ENCODE assay signal across 26 cellular contexts in genomic region chr3:138202945-138203701, GRCh38. TPM values are rescaled to one million over a fixed set of nuclear protein-coding genes. Genes with fewer than 3 reads are reported as not detected.
DNase-seq lines count a peak whose midpoint lies in the region; ATAC-seq and TF ChIP-seq lines count a peak whose summit lies in the region.
"Had no signal": no experiment of that assay in that cellular context is flagged by ENCODE, and none has a peak within 500 bp of the region (broad histone marks: within the 10 kb centered on the region; RNA-seq: fewer than 3 reads in every experiment).

No MANE protein-coding gene starts in this region.

- no peak overlapping the region for H3K18ac ChIP-seq in H9 (ENCODE audit: insufficient read length, low read depth, low read length)

- H4K91ac ChIP-seq in H9 (ENCODE audit: insufficient read length, low read depth, low read length) = no peak overlapping the region

- no peak overlapping the region for H2BK15ac ChIP-seq in H9 (ENCODE audit: low read depth, low read length)

- no peaks in the 10 kb centered on the region for H3K27me3 ChIP-seq in H9 (ENCODE audit: insufficient read depth, low read length)
- H3K27me3 ChIP-seq: ascending aorta, esophagus squamous epithelium, stomach, thyroid gland had no signal

- H3K4me1 ChIP-seq in H9 (ENCODE audit: insufficient read depth, low read length) = no peaks in the 10 kb centered on the region
- H3K4me1 ChIP-seq: HAP-1 had no signal

- no peak overlapping the region for H3K27ac ChIP-seq in H9 (ENCODE audit: insufficient read length, low read depth, low read length)
- H3K27ac ChIP-seq: ascending aorta, esophagus squamous epithelium, stomach, thyroid gland had no signal

- H3K4me1 Mint-ChIP-seq in activated CD4-positive, alpha-beta T cell treated with anti-CD3 and anti-CD28 coated beads for 36 hours = peaks cover 46% of the 10 kb centered on the region
- H3K4me1 Mint-ChIP-seq in H9 = peaks cover 19 to 21% of the 10 kb centered on the region in 2 experiments
- H3K4me1 Mint-ChIP-seq in activated naive CD8-positive, alpha-beta T cell treated with anti-CD3 and anti-CD28 coated beads for 36 hours = peaks cover 36% of the 10 kb centered on the region
- H3K4me1 Mint-ChIP-seq in progenitor cell of endocrine pancreas (ENCODE audit: low read depth) = peaks cover 4% of the 10 kb centered on the region
- H3K4me1 Mint-ChIP-seq in osteocyte (ENCODE audit: unreplicated experiment) = peaks cover 4% of the 10 kb centered on the region

- H3K9me3 Mint-ChIP-seq in activated CD4-positive, alpha-beta T cell treated with anti-CD3 and anti-CD28 coated beads for 36 hours (ENCODE audit: low read depth) = no peaks in the 10 kb centered on the region
- H3K9me3 Mint-ChIP-seq in H9 = no peaks in the 10 kb centered on the region; a peak in 1 of 5 replicates
- peaks cover 4% of the 10 kb centered on the region for H3K9me3 Mint-ChIP-seq in activated naive CD8-positive, alpha-beta T cell treated with anti-CD3 and anti-CD28 coated beads for 36 hours
- peaks cover 2% of the 10 kb centered on the region for H3K9me3 Mint-ChIP-seq in progenitor cell of endocrine pancreas (ENCODE audit: low read depth)
- no peaks in the 10 kb centered on the region for H3K9me3 Mint-ChIP-seq in osteocyte (ENCODE audit: unreplicated experiment)
- H3K9me3 Mint-ChIP-seq: activated T-helper 1 cell treated with anti-CD3 and anti-CD28 coated beads, Interleukin-12 subunit alpha, Interleukin-12 subunit beta, Interleukin-2, Interleukin-4 antibody, amounts not matched to agents 30 ng/mL and 10 ng/mL and 1 ng/mL, durations not matched to agents 14 hours and 24 hours and 36 hours; CD4-positive, alpha-beta T cell; immature natural killer cell; T-helper 2 cell treated with Interferon-gamma antibody and Interleukin-4, amounts not matched to agents 5 μg/mL and 100 μg/mL, for 36 hours had no signal

- POLR2A ChIA-PET in activated CD4-positive, alpha-beta T cell treated with anti-CD3 and anti-CD28 coated beads for 36 hours (lab: Charles Lee) = no interaction called here

- no peaks in the 10 kb centered on the region for H3K9me3 ChIP-seq in H9 (ENCODE audit: control insufficient read depth, low read depth, low read length)
- H3K9me3 ChIP-seq: ascending aorta, esophagus squamous epithelium, HAP-1, stomach, thyroid gland had no signal

- peaks cover 21% of the 10 kb centered on the region for H3K36me3 Mint-ChIP-seq in activated CD4-positive, alpha-beta T cell treated with anti-CD3 and anti-CD28 coated beads for 36 hours (ENCODE audit: low read depth)
- H3K36me3 Mint-ChIP-seq in H9 (ENCODE audit: insufficient read depth in 1 of 3, low read depth in 3 of 3) (peaks cover 5 to 13% (median 6%) of the 10 kb centered on the region in 3 experiments), progenitor cell of endocrine pancreas (ENCODE audit: insufficient read depth) (peaks cover 5% of the 10 kb centered on the region), osteocyte (ENCODE audit: unreplicated experiment) (no peaks in the 10 kb centered on the region)
- peaks cover 34% of the 10 kb centered on the region for H3K36me3 Mint-ChIP-seq in activated naive CD8-positive, alpha-beta T cell treated with anti-CD3 and anti-CD28 coated beads for 36 hours
- H3K36me3 Mint-ChIP-seq: immature natural killer cell had no signal

- no peak overlapping the region for H3K56ac ChIP-seq in H9 (ENCODE audit: insufficient read length, low read depth, low read length)

- no peaks in the 10 kb centered on the region for H3K27me3 Mint-ChIP-seq in activated CD4-positive, alpha-beta T cell treated with anti-CD3 and anti-CD28 coated beads for 36 hours
- H3K27me3 Mint-ChIP-seq in H9 (ENCODE audit: low read depth) = no peaks in the 10 kb centered on the region
- no peaks in the 10 kb centered on the region for H3K27me3 Mint-ChIP-seq in activated naive CD8-positive, alpha-beta T cell treated with anti-CD3 and anti-CD28 coated beads for 36 hours
- H3K27me3 Mint-ChIP-seq in progenitor cell of endocrine pancreas = no peaks in the 10 kb centered on the region
- H3K27me3 Mint-ChIP-seq in osteocyte (ENCODE audit: unreplicated experiment) = no peaks in the 10 kb centered on the region
- H3K27me3 Mint-ChIP-seq: activated naive CD4-positive, alpha-beta T cell treated with anti-CD3 and anti-CD28 coated beads, Interleukin-2, amount 50 U/mL, for 24 hours; CD4-positive, alpha-beta T cell had no signal

- no peak overlapping the region for H4K5ac ChIP-seq in H9 (ENCODE audit: insufficient read length, low read depth, low read length)

- peak; percentile 6 for DNase-seq in activated CD4-positive, alpha-beta T cell treated with anti-CD3 and anti-CD28 coated beads for 36 hours
- no peak for DNase-seq in activated CD4-positive, alpha-beta T cell treated with anti-CD3 and anti-CD28 coated beads, Interleukin-2, amount 50 U/mL, for 48 hours
- DNase-seq in H9 (no peak), progenitor cell of endocrine pancreas (ENCODE audit: low spot score, unreplicated experiment) (no peak), osteocyte (ENCODE audit: extremely low spot score, unreplicated experiment) (no peak)
- DNase-seq in activated naive CD8-positive, alpha-beta T cell treated with anti-CD3 and anti-CD28 coated beads for 36 hours = peak; percentile 4
- DNase-seq: 8988T; activated CD4-positive, alpha-beta T cell treated with anti-CD3 and anti-CD28 coated beads for 48 hours; CD4-positive, alpha-beta T cell; esophagus squamous epithelium; foreskin melanocyte; immature natural killer cell; KBM-7; left colon; NCI-H1436; NCI-H2081 treated with DMSO at 0.1 percent for 48 hours; posterior cingulate gyrus; stomach had no signal

- no peak overlapping the region for H2AK5ac ChIP-seq in H9 (ENCODE audit: insufficient read length, low read length)

- no peak overlapping the region for H2BK12ac ChIP-seq in H9 (ENCODE audit: insufficient read length, low read depth, low read length)

- no peak overlapping the region for H2BK120ac ChIP-seq in H9 (ENCODE audit: low read depth, low read length, poor library complexity, severe bottlenecking)

- no peak overlapping the region for H2AFZ ChIP-seq in H9 (ENCODE audit: low read length)

- no CpG with 5 or more reads among the region's 3 CpGs for WGBS in H9 (ENCODE audit: extremely low coverage, insufficient read length, low lambda C conversion rate)

- ATAC-seq in activated CD4-positive, alpha-beta T cell treated with anti-CD3 and anti-CD28 coated beads for 36 hours = peak; percentile 60
- no peak for ATAC-seq in HG03457 (IDR thresholded peaks at IDR 0.05; ENCODE audit: unreplicated experiment)
- ATAC-seq in GM21526 (IDR thresholded peaks at IDR 0.05; ENCODE audit: low FRiP score, unreplicated experiment) = no peak
- ATAC-seq: left colon had no signal

- CTCF ChIA-PET in activated CD4-positive, alpha-beta T cell treated with anti-CD3 and anti-CD28 coated beads for 36 hours (lab: Charles Lee) = interaction anchor here (0.9 to 1.5 kb wide), 4 partner anchors 8 to 28 kb away, joined by 3 to 6 read pairs (median 4); no protein-coding TSS in a partner anchor

- H2BK20ac ChIP-seq in H9 (ENCODE audit: low read depth, low read length, poor library complexity, severe bottlenecking) = no peak overlapping the region

- no peak for TF ChIP-seq CTCF in H9 (conservative IDR thresholded peaks at IDR 0.05)
- TF ChIP-seq CTCF in progenitor cell of endocrine pancreas (IDR thresholded peaks at IDR 0.05; ENCODE audit: unreplicated experiment) = no peak
- no peak for TF ChIP-seq CTCF in osteocyte (IDR thresholded peaks at IDR 0.05)

- peaks cover 17% of the 10 kb centered on the region; the same call in 1 of the 2 replicates for H3K79me2 ChIP-seq in H9 (ENCODE audit: insufficient read depth, low read length)

- no peak overlapping the region for H3K23ac ChIP-seq in H9 (ENCODE audit: insufficient read length, low read depth, low read length)

- no peaks in the 10 kb centered on the region for H4K20me1 ChIP-seq in H9 (ENCODE audit: control insufficient read depth, insufficient read depth, insufficient read length)

- no peak overlapping the region for H3K14ac ChIP-seq in H9 (ENCODE audit: insufficient read depth, low read length)

- H3K79me1 ChIP-seq in H9 (ENCODE audit: insufficient read depth, low read depth, low read length, poor library complexity, severe bottlenecking) = peaks cover 3% of the 10 kb centered on the region

- no peak overlapping the region for H3K9ac ChIP-seq in H9 (ENCODE audit: extremely low read depth, insufficient read length, low read length)

- H3T11ph ChIP-seq in H9 (ENCODE audit: low read length) = no peak overlapping the region

- no peak overlapping the region for H2BK5ac ChIP-seq in H9 (ENCODE audit: insufficient read length, low read length)

- H3K27ac Mint-ChIP-seq in activated CD4-positive, alpha-beta T cell treated with anti-CD3 and anti-CD28 coated beads for 36 hours = no peak overlapping the region
- H3K27ac Mint-ChIP-seq in H9 (peak overlapping the region in 2 of 3 experiments; percentile 74 to 82; a peak in 4 of 7 replicates), progenitor cell of endocrine pancreas (peak overlapping the region; percentile 70), osteocyte (ENCODE audit: unreplicated experiment) (no peak overlapping the region)
- peak overlapping the region; percentile 65 for H3K27ac Mint-ChIP-seq in activated naive CD8-positive, alpha-beta T cell treated with anti-CD3 and anti-CD28 coated beads for 36 hours
- H3K27ac Mint-ChIP-seq: activated naive CD4-positive, alpha-beta T cell treated with anti-CD3 and anti-CD28 coated beads, Interleukin-2, amount 50 U/mL, for 24 hours; activated T-helper 1 cell treated with anti-CD3 and anti-CD28 coated beads, Interleukin-12 subunit alpha, Interleukin-12 subunit beta, Interleukin-2, Interleukin-4 antibody, amounts not matched to agents 30 ng/mL and 10 ng/mL and 1 ng/mL, durations not matched to agents 14 hours and 24 hours and 36 hours; CD4-positive, alpha-beta T cell; T-helper 2 cell treated with Interferon-gamma antibody and Interleukin-4, amounts not matched to agents 5 μg/mL and 100 μg/mL, for 36 hours had no signal

- no peak overlapping the region for H3K4me3 Mint-ChIP-seq in activated CD4-positive, alpha-beta T cell treated with anti-CD3 and anti-CD28 coated beads for 36 hours
- no peak overlapping the region for H3K4me3 Mint-ChIP-seq in H9
- no peak overlapping the region for H3K4me3 Mint-ChIP-seq in activated naive CD8-positive, alpha-beta T cell treated with anti-CD3 and anti-CD28 coated beads for 36 hours
- H3K4me3 Mint-ChIP-seq in progenitor cell of endocrine pancreas (ENCODE audit: low read depth) = no peak overlapping the region
- no peak overlapping the region for H3K4me3 Mint-ChIP-seq in osteocyte (ENCODE audit: unreplicated experiment)
- H3K4me3 Mint-ChIP-seq: activated naive CD4-positive, alpha-beta T cell treated with anti-CD3 and anti-CD28 coated beads, Interleukin-2, amount 50 U/mL, for 24 hours; activated T-helper 1 cell treated with anti-CD3 and anti-CD28 coated beads, Interleukin-12 subunit alpha, Interleukin-12 subunit beta, Interleukin-2, Interleukin-4 antibody, amounts not matched to agents 30 ng/mL and 10 ng/mL and 1 ng/mL, durations not matched to agents 14 hours and 24 hours and 36 hours; CD4-positive, alpha-beta T cell; immature natural killer cell; T-helper 2 cell treated with Interferon-gamma antibody and Interleukin-4, amounts not matched to agents 5 μg/mL and 100 μg/mL, for 36 hours had no signal

- no peak overlapping the region for H3K4me2 ChIP-seq in H9 (ENCODE audit: insufficient read depth, insufficient read length, low read length)

- H4K8ac ChIP-seq in H9 (replicated peaks; ENCODE audit: insufficient read length, low read depth, low read length) = no peak overlapping the region

- intact Hi-C loops in activated CD4-positive, alpha-beta T cell treated with anti-CD3 and anti-CD28 coated beads for 36 hours (cut with DNase I, micrococcal nuclease) = no loop called here

- no peaks in the 10 kb centered on the region for H3K23me2 ChIP-seq in H9 (ENCODE audit: insufficient read length, low read depth, low read length, poor library complexity, severe bottlenecking)

- H3K4ac ChIP-seq in H9 (ENCODE audit: low read depth, low read length) = no peak overlapping the region

RNA-seq across cellular contexts. Expression of gene ARMC8, which starts 16.0 kb away (rescaled TPM):
- 10 to 100 TPM; 38.3 to 46.2 TPM for total RNA-seq in activated CD4-positive, alpha-beta T cell treated with anti-CD3 and anti-CD28 coated beads for 36 hours
- total RNA-seq in H9 (2021) (54.7 and 63.6 TPM in 2 replicates), progenitor cell of endocrine pancreas (57.4 and 71.3 TPM in 2 replicates), osteocyte (38.3 and 46.5 TPM in 2 replicates)
- 10 to 100 TPM; 43.0 to 45.6 TPM for total RNA-seq in activated naive CD8-positive, alpha-beta T cell treated with anti-CD3 and anti-CD28 coated beads for 36 hours

RNA-seq across cellular contexts. Expression of gene DBR1, which starts 28.4 kb away (rescaled TPM):
- total RNA-seq in activated CD4-positive, alpha-beta T cell treated with anti-CD3 and anti-CD28 coated beads for 36 hours = 10 to 100 TPM; 16.4 to 22.0 TPM
- total RNA-seq in H9 (2021) (20.8 and 21.6 TPM in 2 replicates), progenitor cell of endocrine pancreas (31.8 and 34.2 TPM in 2 replicates), osteocyte (17.1 and 18.3 TPM in 2 replicates)
- total RNA-seq in activated naive CD8-positive, alpha-beta T cell treated with anti-CD3 and anti-CD28 coated beads for 36 hours = 10 to 100 TPM; 28.1 to 32.7 TPM

Comparison
In these comparisons a context has a peak if more than half of its experiments do, and no peak if none do; other contexts are left out.
1. DNase-seq: peak in activated CD4-positive, alpha-beta T cell treated with anti-CD3 and anti-CD28 coated beads for 36 hours (single experiment) and activated naive CD8-positive, alpha-beta T cell treated with anti-CD3 and anti-CD28 coated beads for 36 hours (single experiment); none in activated CD4-positive, alpha-beta T cell treated with anti-CD3 and anti-CD28 coated beads, Interleukin-2, amount 50 U/mL, for 48 hours (0 of 2), H9 (single experiment), progenitor cell of endocrine pancreas (single experiment) and osteocyte (single experiment).
2. H3K27ac Mint-ChIP-seq: peak in H9 (2 of 3), activated naive CD8-positive, alpha-beta T cell treated with anti-CD3 and anti-CD28 coated beads for 36 hours (single experiment) and progenitor cell of endocrine pancreas (single experiment); none in activated CD4-positive, alpha-beta T cell treated with anti-CD3 and anti-CD28 coated beads for 36 hours (single experiment) and osteocyte (single experiment).